8 cellular contexts compared by ENCODE assay signal in the genomic region with DNA sequence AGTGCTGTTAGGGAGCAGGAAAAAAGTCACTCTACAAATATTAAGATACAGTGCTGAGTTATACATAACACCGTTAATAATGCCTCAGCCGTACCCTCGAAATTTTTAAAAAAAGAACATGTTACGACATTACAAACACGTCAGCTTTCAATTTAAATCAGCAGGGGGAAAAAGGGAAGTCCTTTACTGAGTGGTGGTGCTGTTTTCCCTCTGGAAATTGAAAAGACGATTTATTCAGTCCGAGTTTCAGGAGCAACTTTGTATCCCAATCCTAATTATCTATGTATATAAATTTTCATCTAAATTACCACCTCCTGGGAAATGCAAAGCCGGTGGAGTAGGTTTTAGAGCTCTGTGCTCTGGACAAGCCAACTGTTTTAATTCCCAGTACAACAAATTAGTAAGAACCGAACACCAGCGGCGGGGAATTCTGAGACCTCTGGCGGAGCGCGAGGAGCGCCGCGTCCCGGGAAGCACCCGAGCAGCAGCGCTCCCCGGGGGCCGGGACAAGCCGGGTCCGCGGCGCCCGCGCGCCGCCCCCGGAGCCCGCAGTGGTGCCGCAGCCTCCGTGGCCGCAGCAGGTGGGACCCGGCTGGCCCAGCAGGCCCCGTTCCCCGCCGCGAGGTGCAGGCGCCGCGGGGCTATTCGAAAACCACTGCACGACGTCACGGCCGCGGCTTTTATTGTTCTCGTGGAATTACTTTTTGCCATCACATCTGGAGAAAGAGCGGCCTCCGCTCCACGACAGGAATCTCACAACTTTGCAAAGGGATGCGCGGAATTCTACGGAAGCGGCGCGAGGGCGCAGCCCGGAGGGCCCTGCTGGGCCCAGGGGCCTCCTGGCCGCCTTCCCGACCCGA. TPM values are rescaled to one million over a fixed set of nuclear protein-coding genes. Genes with fewer than 3 reads are reported as not detected.
A peak's percentile ranks its signal among the peaks of the same experiment; 100 is the strongest.
DNase-seq lines count a peak whose midpoint lies in the region; ATAC-seq and TF ChIP-seq lines count a peak whose summit lies in the region.

No MANE protein-coding gene starts in this region.

- H3K27ac ChIP-seq in MM.1S (ENCODE audit: low read length) = no peak overlapping the region
- peak overlapping the region; percentile 94 for H3K27ac ChIP-seq in WERI-Rb-1
- peak overlapping the region; percentile 36 for H3K27ac ChIP-seq in ectodermal cell (ENCODE audit: insufficient read depth, low read depth, low read length, poor library complexity, severe bottlenecking)
- peak overlapping the region; percentile 40 for H3K27ac ChIP-seq in lower lobe of right lung

- peaks cover 9% of the 10 kb centered on the region for H3F3A ChIP-seq in MM.1S (ENCODE audit: insufficient read depth, low read length)

- TF ChIP-seq CTCF in MM.1S (IDR thresholded peaks at IDR 0.05; ENCODE audit: low read length) (no peak), WERI-Rb-1 (IDR thresholded peaks at IDR 0.05; ENCODE audit: low read depth, low read length) (no peak), lower lobe of right lung (IDR thresholded peaks at IDR 0.05) (no peak)

- H3K27me3 ChIP-seq in MM.1S (replicated peaks; ENCODE audit: insufficient read depth, low read length) = no peaks in the 10 kb centered on the region; the same call in 1 of the 2 replicates
- H3K27me3 ChIP-seq in WERI-Rb-1 (ENCODE audit: insufficient read depth, low read depth, severe bottlenecking) = no peaks in the 10 kb centered on the region
- H3K27me3 ChIP-seq in ectodermal cell (ENCODE audit: control insufficient read depth, insufficient read depth, low read length, poor library complexity, severe bottlenecking) = peaks cover 30% of the 10 kb centered on the region
- peaks cover 13% of the 10 kb centered on the region for H3K27me3 ChIP-seq in lower lobe of right lung (ENCODE audit: low read depth)

- H3K9ac ChIP-seq in MM.1S (ENCODE audit: low read length) = peak overlapping the region; percentile 40; the same call in 1 of the 2 replicates

- H3K27ac Mint-ChIP-seq in stimulated activated naive CD8-positive, alpha-beta T cell treated with anti-CD3 and anti-CD28 coated beads, Interleukin-15, amount 100 ng/mL, for 72 hours = no peak overlapping the region

- H4K20me1 ChIP-seq in MM.1S (ENCODE audit: insufficient read depth, low read length) = no peaks in the 10 kb centered on the region

- H3K36me3 ChIP-seq in MM.1S (replicated peaks; ENCODE audit: insufficient read depth, low read length) = no peaks in the 10 kb centered on the region
- H3K36me3 ChIP-seq in WERI-Rb-1 = no peaks in the 10 kb centered on the region
- H3K36me3 ChIP-seq in ectodermal cell (ENCODE audit: control insufficient read depth, insufficient read depth, low read length) = no peaks in the 10 kb centered on the region
- no peaks in the 10 kb centered on the region for H3K36me3 ChIP-seq in lower lobe of right lung

- peak overlapping the region; percentile 89 to 91 for H3K4me3 Mint-ChIP-seq in stimulated activated naive CD8-positive, alpha-beta T cell treated with anti-CD3 and anti-CD28 coated beads, Interleukin-15, amount 100 ng/mL, for 72 hours

- H3K9me3 ChIP-seq in MM.1S (replicated peaks; ENCODE audit: insufficient read depth, low read length) (no peaks in the 10 kb centered on the region), WERI-Rb-1 (ENCODE audit: severe bottlenecking) (no peaks in the 10 kb centered on the region), ectodermal cell (ENCODE audit: control insufficient read depth, low read length) (no peaks in the 10 kb centered on the region), lower lobe of right lung (no peaks in the 10 kb centered on the region)

- peak overlapping the region; percentile 84 for H2AFZ ChIP-seq in MM.1S (ENCODE audit: low read length)

- intact Hi-C loops in lower lobe of right lung (cut with DNase I) = loop anchor here (10.0 kb wide), 1 partner anchor 1012 kb away; the partner anchor contains the start of gene ABCC12

- WGBS in ectodermal cell, 2 experiments = 0 to 1% methylated on average over 59 to 64 of the region's 64 CpGs

- DNase-seq in GM03348 (ENCODE audit: low spot score) (peak; percentile 61), MM.1S (peak; percentile 18), WERI-Rb-1 (peak; percentile 23), lower lobe of right lung (peak; percentile 48), NCI-H2107 (lab: John Stamatoyannopoulos, UW) (no peak)
- DNase-seq in stimulated activated naive CD8-positive, alpha-beta T cell treated with anti-CD3 and anti-CD28 coated beads, Interleukin-15, amount 100 ng/mL, for 72 hours = peak; percentile 37 to 50

- no peaks in the 10 kb centered on the region for H3K9me2 ChIP-seq in MM.1S (replicated peaks; ENCODE audit: insufficient read depth, low read length)

- peak overlapping the region; percentile 84 for H3K4me2 ChIP-seq in MM.1S (ENCODE audit: low read depth, low read length)

- peaks cover 45% of the 10 kb centered on the region for H3K27me3 Mint-ChIP-seq in stimulated activated naive CD8-positive, alpha-beta T cell treated with anti-CD3 and anti-CD28 coated beads, Interleukin-15, amount 100 ng/mL, for 72 hours

- H3K79me2 ChIP-seq in MM.1S (ENCODE audit: low read length) = peaks cover 18% of the 10 kb centered on the region; the same call in 1 of the 2 replicates

- no peaks in the 10 kb centered on the region for H3K9me3 Mint-ChIP-seq in stimulated activated naive CD8-positive, alpha-beta T cell treated with anti-CD3 and anti-CD28 coated beads, Interleukin-15, amount 100 ng/mL, for 72 hours

- ATAC-seq in GM21786 (IDR thresholded peaks at IDR 0.05; ENCODE audit: unreplicated experiment) (peak; percentile 6), lower lobe of right lung (peak; percentile 51 to 56)
- peak; percentile 18 for ATAC-seq in stimulated activated naive CD8-positive, alpha-beta T cell treated with anti-CD3 and anti-CD28 coated beads, Interleukin-15, amount 100 ng/mL, for 72 hours

- H3K4me1 Mint-ChIP-seq in stimulated activated naive CD8-positive, alpha-beta T cell treated with anti-CD3 and anti-CD28 coated beads, Interleukin-15, amount 100 ng/mL, for 72 hours = peaks cover 28% of the 10 kb centered on the region

- H3K4me3 ChIP-seq in MM.1S (ENCODE audit: low read length) (peak overlapping the region; percentile 76), WERI-Rb-1 (ENCODE audit: low read depth, low read length) (peak overlapping the region; percentile 76), ectodermal cell (ENCODE audit: insufficient read depth, low read depth, low read length) (peak overlapping the region; percentile 62), lower lobe of right lung (peak overlapping the region; percentile 61)

- H3K4me1 ChIP-seq in MM.1S (ENCODE audit: low read length) = no peaks in the 10 kb centered on the region
- H3K4me1 ChIP-seq in ectodermal cell (ENCODE audit: control insufficient read depth, insufficient read depth, low read length) = peaks cover 16% of the 10 kb centered on the region
- H3K4me1 ChIP-seq in lower lobe of right lung = peaks cover 15% of the 10 kb centered on the region

RNA-seq across cellular contexts. Expression of gene NETO2, which starts 1.0 kb away (rescaled TPM):
- 57.9 TPM for polyA plus RNA-seq in ectodermal cell (2013, experiment 1 of 4)
- 58.1 TPM for polyA plus RNA-seq in ectodermal cell (2013, experiment 2 of 4)
- 33.7 TPM for polyA plus RNA-seq in ectodermal cell (2013, experiment 3 of 4)
- polyA plus RNA-seq in ectodermal cell (2013, experiment 4 of 4) = 33.4 TPM
- 18.7 TPM for total RNA-seq in lower lobe of right lung
